ENCODE assay signal across 19 cellular contexts in the genomic region with DNA sequence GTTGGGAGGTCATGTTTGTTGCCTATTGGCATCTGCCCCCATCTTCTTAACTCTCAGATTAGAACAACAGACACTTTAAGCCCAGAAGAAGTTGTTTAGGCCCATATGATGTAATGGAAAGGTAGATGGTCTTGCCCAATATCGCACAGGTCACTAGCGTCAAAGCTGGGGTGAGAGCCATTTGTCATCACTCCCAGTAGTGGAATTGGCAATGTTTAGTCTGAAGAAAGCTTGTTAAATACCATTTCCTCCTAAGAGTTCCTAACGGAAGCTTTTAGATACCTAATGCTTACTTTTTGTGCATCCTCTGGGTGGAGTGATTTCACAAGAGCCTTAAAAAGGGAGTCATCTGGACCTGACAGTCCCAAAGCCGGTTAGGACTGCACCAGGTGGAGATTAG.
DNase-seq lines count a peak whose midpoint lies in the region; ATAC-seq and TF ChIP-seq lines count a peak whose summit lies in the region.
"Had no signal": no experiment of that assay in that cellular context is flagged by ENCODE, and none has a peak within 500 bp of the region (broad histone marks: within the 10 kb centered on the region; RNA-seq: fewer than 3 reads in every experiment).

No MANE protein-coding gene starts in this region.

- no peaks in the 10 kb centered on the region for H3K9me3 Mint-ChIP-seq in stimulated activated effector memory CD8-positive, alpha-beta T cell treated with anti-CD3 and anti-CD28 coated beads, Interleukin-12 subunit alpha, Interleukin-12 subunit beta, amount 100 ng/mL, for 72 hours
- H3K9me3 Mint-ChIP-seq: CD8-positive, alpha-beta T cell; HFFc6 had no signal

- no peaks in the 10 kb centered on the region for H3K36me3 Mint-ChIP-seq in stimulated activated effector memory CD8-positive, alpha-beta T cell treated with anti-CD3 and anti-CD28 coated beads, Interleukin-12 subunit alpha, Interleukin-12 subunit beta, amount 100 ng/mL, for 72 hours
- H3K36me3 Mint-ChIP-seq: CD8-positive, alpha-beta T cell had no signal

- H3K4me2 ChIP-seq in mesendoderm (ENCODE audit: low read length): no peak overlapping the region

- H3K27ac Mint-ChIP-seq in stimulated activated effector memory CD8-positive, alpha-beta T cell treated with anti-CD3 and anti-CD28 coated beads, Interleukin-12 subunit alpha, Interleukin-12 subunit beta, amount 100 ng/mL, for 72 hours: no peak overlapping the region
- H3K27ac Mint-ChIP-seq: B cell; CD8-positive, alpha-beta T cell; HFFc6 had no signal

- H3K9ac ChIP-seq in mesendoderm (ENCODE audit: low read length): no peak overlapping the region
- H3K9ac ChIP-seq: BLaER1 treated with 17β-estradiol and CSF1 and Interleukin-3, amounts not matched to agents 10 nM and 100 nM had no signal

- H3K36me3 ChIP-seq in mesendoderm (ENCODE audit: control insufficient read depth, insufficient read depth, low read length) (no peaks in the 10 kb centered on the region), upper lobe of right lung (no peaks in the 10 kb centered on the region)
- H3K36me3 ChIP-seq: BLaER1 treated with 17β-estradiol and CSF1 and Interleukin-3, amounts not matched to agents 10 nM and 100 nM had no signal

- H2BK15ac ChIP-seq in mesendoderm (replicated peaks; ENCODE audit: low read depth): no peak overlapping the region

- H2BK120ac ChIP-seq in mesendoderm (ENCODE audit: low read depth, low read length): no peak overlapping the region

- H3K4me3 ChIP-seq in fibroblast of villous mesenchyme (ENCODE audit: low read depth, low read length) (no peak overlapping the region), mesendoderm (ENCODE audit: low read length) (no peak overlapping the region), upper lobe of right lung (no peak overlapping the region), foreskin fibroblast (ENCODE audit: low read depth in 1 of 2, low read length in 2 of 2) (no peak overlapping the region)
- H3K4me3 ChIP-seq: BLaER1 treated with 17β-estradiol and CSF1 and Interleukin-3, amounts not matched to agents 10 nM and 100 nM; GM12878 had no signal

- H2BK5ac ChIP-seq in mesendoderm (ENCODE audit: low read length): no peak overlapping the region

- intact Hi-C loops in upper lobe of right lung (cut with DNase I): no loop called here

- no peak overlapping the region for H3K4me3 Mint-ChIP-seq in stimulated activated effector memory CD8-positive, alpha-beta T cell treated with anti-CD3 and anti-CD28 coated beads, Interleukin-12 subunit alpha, Interleukin-12 subunit beta, amount 100 ng/mL, for 72 hours
- H3K4me3 Mint-ChIP-seq: B cell; CD8-positive, alpha-beta T cell; HFFc6 had no signal

- H3K27ac ChIP-seq in mesendoderm (ENCODE audit: low read depth, low read length) (no peak overlapping the region), upper lobe of right lung (no peak overlapping the region)
- H3K27ac ChIP-seq: BLaER1 treated with 17β-estradiol and CSF1 and Interleukin-3, amounts not matched to agents 10 nM and 100 nM had no signal

- no peaks in the 10 kb centered on the region for H3K79me2 ChIP-seq in mesendoderm (ENCODE audit: control insufficient read depth, insufficient read depth, low read length)

- no peak overlapping the region for H3K18ac ChIP-seq in mesendoderm (ENCODE audit: low read length)

- no peaks in the 10 kb centered on the region for H3K4me1 ChIP-seq in mesendoderm (ENCODE audit: control insufficient read depth, low read depth, low read length)
- no peaks in the 10 kb centered on the region for H3K4me1 ChIP-seq in upper lobe of right lung

- H3K9me3 ChIP-seq in upper lobe of right lung: no peaks in the 10 kb centered on the region

- no peaks in the 10 kb centered on the region for H3K79me1 ChIP-seq in mesendoderm (ENCODE audit: low read length)

- H3K27me3 ChIP-seq in mesendoderm (ENCODE audit: insufficient read depth, low read length, poor library complexity) (no peaks in the 10 kb centered on the region), upper lobe of right lung (no peaks in the 10 kb centered on the region)
- H3K27me3 ChIP-seq: BLaER1 treated with 17β-estradiol and CSF1 and Interleukin-3, amounts not matched to agents 10 nM and 100 nM had no signal

- ATAC-seq in upper lobe of right lung: peak; percentile 17
- ATAC-seq in stimulated activated effector memory CD8-positive, alpha-beta T cell treated with anti-CD3 and anti-CD28 coated beads, Interleukin-12 subunit alpha, Interleukin-12 subunit beta, amount 100 ng/mL, for 72 hours: no peak
- ATAC-seq: CD8-positive, alpha-beta T cell; GM12878; HCT116 had no signal

- no CpG with 5 or more reads among the region's 4 CpGs for WGBS in mesendoderm (ENCODE audit: extremely low coverage, insufficient coverage, low lambda C conversion rate)

- no peak overlapping the region for H3K56ac ChIP-seq in mesendoderm (ENCODE audit: low read length)

- no peak overlapping the region for H4K8ac ChIP-seq in mesendoderm (ENCODE audit: low read depth, low read length)

- TF ChIP-seq CTCF in fibroblast of villous mesenchyme (IDR thresholded peaks at IDR 0.05; ENCODE audit: insufficient read depth, low read depth, low read length): no peak
- no peak for TF ChIP-seq CTCF in upper lobe of right lung (IDR thresholded peaks at IDR 0.05)
- no peak for TF ChIP-seq CTCF in foreskin fibroblast (IDR thresholded peaks at IDR 0.05; ENCODE audit: low read depth, low read length)

- H3K4me1 Mint-ChIP-seq in stimulated activated effector memory CD8-positive, alpha-beta T cell treated with anti-CD3 and anti-CD28 coated beads, Interleukin-12 subunit alpha, Interleukin-12 subunit beta, amount 100 ng/mL, for 72 hours: no peaks in the 10 kb centered on the region
- H3K4me1 Mint-ChIP-seq: B cell had no signal

- DNase-seq in NCI-H82 treated with DMSO at 0.1 percent for 48 hours (lab: John Stamatoyannopoulos, UW; ENCODE audit: unreplicated experiment) (peak; percentile 53), fibroblast of villous mesenchyme (ENCODE audit: low read depth) (peak; percentile 77), mesendoderm (peak; percentile 55), upper lobe of right lung (no peak), NCI-H748 treated with DMSO at 0.1 percent for 48 hours (lab: John Stamatoyannopoulos, UW) (no peak), foreskin fibroblast (no peak)
- no peak for DNase-seq in stimulated activated effector memory CD8-positive, alpha-beta T cell treated with anti-CD3 and anti-CD28 coated beads, Interleukin-12 subunit alpha, Interleukin-12 subunit beta, amount 100 ng/mL, for 72 hours (ENCODE audit: low spot score in 2 of 2)
- DNase-seq: Calu3; CD8-positive, alpha-beta T cell; DMS53; DND-41; EL; GOT3; H7; HFFc6 had no signal

- H3K4ac ChIP-seq in mesendoderm (ENCODE audit: low read depth, low read length): no peak overlapping the region

- no peak overlapping the region for H2AK5ac ChIP-seq in mesendoderm (ENCODE audit: low read length)

- H4K5ac ChIP-seq in mesendoderm (ENCODE audit: low read length): no peak overlapping the region

- H3K23ac ChIP-seq in mesendoderm (ENCODE audit: low read length): no peak overlapping the region

Comparison
In these comparisons a context has a peak if more than half of its experiments do, and no peak if none do; other contexts are left out.
1. DNase-seq: peak in NCI-H82 treated with DMSO at 0.1 percent for 48 hours (single experiment), fibroblast of villous mesenchyme (single experiment) and mesendoderm (single experiment); none in upper lobe of right lung (single experiment), NCI-H748 treated with DMSO at 0.1 percent for 48 hours (single experiment), foreskin fibroblast (0 of 2) and stimulated activated effector memory CD8-positive, alpha-beta T cell treated with anti-CD3 and anti-CD28 coated beads, Interleukin-12 subunit alpha, Interleukin-12 subunit beta, amount 100 ng/mL, for 72 hours (0 of 2).